In the genomic region with DNA sequence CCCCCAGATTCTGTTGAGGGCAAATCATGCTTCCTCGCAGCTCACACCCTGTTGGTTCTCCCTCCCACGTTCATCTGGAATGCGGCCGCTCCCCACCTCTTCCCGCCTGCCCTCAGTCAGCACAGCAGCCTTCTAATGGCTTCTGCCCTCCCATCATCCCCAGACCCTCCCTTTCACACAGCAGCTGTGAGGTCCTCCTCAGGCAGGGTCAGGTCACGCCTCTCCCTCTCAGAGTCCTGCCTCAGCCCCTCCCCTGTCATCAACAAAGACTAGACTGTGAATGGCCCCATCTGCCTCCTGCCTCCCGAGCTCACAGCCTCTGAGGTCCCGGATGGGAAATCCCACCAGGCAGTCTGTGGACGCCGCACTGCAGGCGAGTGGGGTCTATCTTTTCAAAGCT, we compare ENCODE assay signal across 1 cellular context.
TF ChIP-seq lines count a peak whose summit lies in the region.

No MANE protein-coding gene starts in this region.

TF ChIP-seq in WTC11, 78 proteins besides CTCF, POLR2A, EP300 and RAD21 (continued from another document):
- TF ChIP-seq ZNF232 (CRISPR knock-in tag; IDR thresholded peaks at IDR 0.05) (no peak), GTF2I (CRISPR knock-in tag; conservative IDR thresholded peaks at IDR 0.05) (no peak), SP1 (CRISPR knock-in tag; conservative IDR thresholded peaks at IDR 0.05) (0 out of 2 replicates have a peak, but pooled peaks have one; percentile 45), HMGA2 (CRISPR knock-in tag; IDR thresholded peaks at IDR 0.05) (no peak), KAT7 (CRISPR knock-in tag; IDR thresholded peaks at IDR 0.05; ENCODE audit: borderline replicate concordance) (no peak), GABPB1 (CRISPR knock-in tag; IDR thresholded peaks at IDR 0.05) (no peak), NR1H2 (CRISPR knock-in tag; IDR thresholded peaks at IDR 0.05) (no peak), GRHL2 (CRISPR knock-in tag; IDR thresholded peaks at IDR 0.05; ENCODE audit: insufficient replicate concordance, severe bottlenecking) (no peak), TEAD4 (CRISPR knock-in tag; IDR thresholded peaks at IDR 0.05) (no peak), ZNF263 (CRISPR knock-in tag; IDR thresholded peaks at IDR 0.05; ENCODE audit: low read depth) (no peak), JAZF1 (CRISPR knock-in tag; IDR thresholded peaks at IDR 0.05) (no peak), NFYB (CRISPR knock-in tag; conservative IDR thresholded peaks at IDR 0.05; ENCODE audit: low read depth) (no peak)
- TF ChIP-seq, protein P1, sequence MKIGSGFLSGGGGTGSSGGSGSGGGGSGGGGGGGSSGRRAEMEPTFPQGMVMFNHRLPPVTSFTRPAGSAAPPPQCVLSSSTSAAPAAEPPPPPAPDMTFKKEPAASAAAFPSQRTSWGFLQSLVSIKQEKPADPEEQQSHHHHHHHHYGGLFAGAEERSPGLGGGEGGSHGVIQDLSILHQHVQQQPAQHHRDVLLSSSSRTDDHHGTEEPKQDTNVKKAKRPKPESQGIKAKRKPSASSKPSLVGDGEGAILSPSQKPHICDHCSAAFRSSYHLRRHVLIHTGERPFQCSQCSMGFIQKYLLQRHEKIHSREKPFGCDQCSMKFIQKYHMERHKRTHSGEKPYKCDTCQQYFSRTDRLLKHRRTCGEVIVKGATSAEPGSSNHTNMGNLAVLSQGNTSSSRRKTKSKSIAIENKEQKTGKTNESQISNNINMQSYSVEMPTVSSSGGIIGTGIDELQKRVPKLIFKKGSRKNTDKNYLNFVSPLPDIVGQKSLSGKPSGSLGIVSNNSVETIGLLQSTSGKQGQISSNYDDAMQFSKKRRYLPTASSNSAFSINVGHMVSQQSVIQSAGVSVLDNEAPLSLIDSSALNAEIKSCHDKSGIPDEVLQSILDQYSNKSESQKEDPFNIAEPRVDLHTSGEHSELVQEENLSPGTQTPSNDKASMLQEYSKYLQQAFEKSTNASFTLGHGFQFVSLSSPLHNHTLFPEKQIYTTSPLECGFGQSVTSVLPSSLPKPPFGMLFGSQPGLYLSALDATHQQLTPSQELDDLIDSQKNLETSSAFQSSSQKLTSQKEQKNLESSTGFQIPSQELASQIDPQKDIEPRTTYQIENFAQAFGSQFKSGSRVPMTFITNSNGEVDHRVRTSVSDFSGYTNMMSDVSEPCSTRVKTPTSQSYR (CRISPR knock-in tag; IDR thresholded peaks at IDR 0.05): no peak
- TF ChIP-seq, protein P2, sequence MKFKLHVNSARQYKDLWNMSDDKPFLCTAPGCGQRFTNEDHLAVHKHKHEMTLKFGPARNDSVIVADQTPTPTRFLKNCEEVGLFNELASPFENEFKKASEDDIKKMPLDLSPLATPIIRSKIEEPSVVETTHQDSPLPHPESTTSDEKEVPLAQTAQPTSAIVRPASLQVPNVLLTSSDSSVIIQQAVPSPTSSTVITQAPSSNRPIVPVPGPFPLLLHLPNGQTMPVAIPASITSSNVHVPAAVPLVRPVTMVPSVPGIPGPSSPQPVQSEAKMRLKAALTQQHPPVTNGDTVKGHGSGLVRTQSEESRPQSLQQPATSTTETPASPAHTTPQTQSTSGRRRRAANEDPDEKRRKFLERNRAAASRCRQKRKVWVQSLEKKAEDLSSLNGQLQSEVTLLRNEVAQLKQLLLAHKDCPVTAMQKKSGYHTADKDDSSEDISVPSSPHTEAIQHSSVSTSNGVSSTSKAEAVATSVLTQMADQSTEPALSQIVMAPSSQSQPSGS (CRISPR knock-in tag; IDR thresholded peaks at IDR 0.05; ENCODE audit: borderline replicate concordance, low read depth): no peak
- TF ChIP-seq, protein P3, sequence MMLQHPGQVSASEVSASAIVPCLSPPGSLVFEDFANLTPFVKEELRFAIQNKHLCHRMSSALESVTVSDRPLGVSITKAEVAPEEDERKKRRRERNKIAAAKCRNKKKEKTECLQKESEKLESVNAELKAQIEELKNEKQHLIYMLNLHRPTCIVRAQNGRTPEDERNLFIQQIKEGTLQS (CRISPR knock-in tag; conservative IDR thresholded peaks at IDR 0.05): no peak
- TF ChIP-seq, protein P4, sequence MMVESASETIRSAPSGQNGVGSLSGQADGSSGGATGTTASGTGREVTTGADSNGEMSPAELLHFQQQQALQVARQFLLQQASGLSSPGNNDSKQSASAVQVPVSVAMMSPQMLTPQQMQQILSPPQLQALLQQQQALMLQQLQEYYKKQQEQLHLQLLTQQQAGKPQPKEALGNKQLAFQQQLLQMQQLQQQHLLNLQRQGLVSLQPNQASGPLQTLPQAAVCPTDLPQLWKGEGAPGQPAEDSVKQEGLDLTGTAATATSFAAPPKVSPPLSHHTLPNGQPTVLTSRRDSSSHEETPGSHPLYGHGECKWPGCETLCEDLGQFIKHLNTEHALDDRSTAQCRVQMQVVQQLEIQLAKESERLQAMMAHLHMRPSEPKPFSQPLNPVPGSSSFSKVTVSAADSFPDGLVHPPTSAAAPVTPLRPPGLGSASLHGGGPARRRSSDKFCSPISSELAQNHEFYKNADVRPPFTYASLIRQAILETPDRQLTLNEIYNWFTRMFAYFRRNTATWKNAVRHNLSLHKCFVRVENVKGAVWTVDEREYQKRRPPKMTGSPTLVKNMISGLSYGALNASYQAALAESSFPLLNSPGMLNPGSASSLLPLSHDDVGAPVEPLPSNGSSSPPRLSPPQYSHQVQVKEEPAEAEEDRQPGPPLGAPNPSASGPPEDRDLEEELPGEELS (CRISPR knock-in tag; IDR thresholded peaks at IDR 0.05): no peak
- TF ChIP-seq, protein P5, sequence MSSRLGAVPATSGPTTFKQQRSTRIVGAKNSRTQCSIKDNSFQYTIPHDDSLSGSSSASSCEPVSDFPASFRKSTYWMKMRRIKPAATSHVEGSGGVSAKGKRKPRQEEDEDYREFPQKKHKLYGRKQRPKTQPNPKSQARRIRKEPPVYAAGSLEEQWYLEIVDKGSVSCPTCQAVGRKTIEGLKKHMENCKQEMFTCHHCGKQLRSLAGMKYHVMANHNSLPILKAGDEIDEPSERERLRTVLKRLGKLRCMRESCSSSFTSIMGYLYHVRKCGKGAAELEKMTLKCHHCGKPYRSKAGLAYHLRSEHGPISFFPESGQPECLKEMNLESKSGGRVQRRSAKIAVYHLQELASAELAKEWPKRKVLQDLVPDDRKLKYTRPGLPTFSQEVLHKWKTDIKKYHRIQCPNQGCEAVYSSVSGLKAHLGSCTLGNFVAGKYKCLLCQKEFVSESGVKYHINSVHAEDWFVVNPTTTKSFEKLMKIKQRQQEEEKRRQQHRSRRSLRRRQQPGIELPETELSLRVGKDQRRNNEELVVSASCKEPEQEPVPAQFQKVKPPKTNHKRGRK (CRISPR knock-in tag; IDR thresholded peaks at IDR 0.05; ENCODE audit: borderline replicate concordance): no peak
- TF ChIP-seq, protein P6, sequence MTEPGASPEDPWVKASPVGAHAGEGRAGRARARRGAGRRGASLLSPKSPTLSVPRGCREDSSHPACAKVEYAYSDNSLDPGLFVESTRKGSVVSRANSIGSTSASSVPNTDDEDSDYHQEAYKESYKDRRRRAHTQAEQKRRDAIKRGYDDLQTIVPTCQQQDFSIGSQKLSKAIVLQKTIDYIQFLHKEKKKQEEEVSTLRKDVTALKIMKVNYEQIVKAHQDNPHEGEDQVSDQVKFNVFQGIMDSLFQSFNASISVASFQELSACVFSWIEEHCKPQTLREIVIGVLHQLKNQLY (CRISPR knock-in tag; IDR thresholded peaks at IDR 0.05): no peak
- TF ChIP-seq, protein P7, sequence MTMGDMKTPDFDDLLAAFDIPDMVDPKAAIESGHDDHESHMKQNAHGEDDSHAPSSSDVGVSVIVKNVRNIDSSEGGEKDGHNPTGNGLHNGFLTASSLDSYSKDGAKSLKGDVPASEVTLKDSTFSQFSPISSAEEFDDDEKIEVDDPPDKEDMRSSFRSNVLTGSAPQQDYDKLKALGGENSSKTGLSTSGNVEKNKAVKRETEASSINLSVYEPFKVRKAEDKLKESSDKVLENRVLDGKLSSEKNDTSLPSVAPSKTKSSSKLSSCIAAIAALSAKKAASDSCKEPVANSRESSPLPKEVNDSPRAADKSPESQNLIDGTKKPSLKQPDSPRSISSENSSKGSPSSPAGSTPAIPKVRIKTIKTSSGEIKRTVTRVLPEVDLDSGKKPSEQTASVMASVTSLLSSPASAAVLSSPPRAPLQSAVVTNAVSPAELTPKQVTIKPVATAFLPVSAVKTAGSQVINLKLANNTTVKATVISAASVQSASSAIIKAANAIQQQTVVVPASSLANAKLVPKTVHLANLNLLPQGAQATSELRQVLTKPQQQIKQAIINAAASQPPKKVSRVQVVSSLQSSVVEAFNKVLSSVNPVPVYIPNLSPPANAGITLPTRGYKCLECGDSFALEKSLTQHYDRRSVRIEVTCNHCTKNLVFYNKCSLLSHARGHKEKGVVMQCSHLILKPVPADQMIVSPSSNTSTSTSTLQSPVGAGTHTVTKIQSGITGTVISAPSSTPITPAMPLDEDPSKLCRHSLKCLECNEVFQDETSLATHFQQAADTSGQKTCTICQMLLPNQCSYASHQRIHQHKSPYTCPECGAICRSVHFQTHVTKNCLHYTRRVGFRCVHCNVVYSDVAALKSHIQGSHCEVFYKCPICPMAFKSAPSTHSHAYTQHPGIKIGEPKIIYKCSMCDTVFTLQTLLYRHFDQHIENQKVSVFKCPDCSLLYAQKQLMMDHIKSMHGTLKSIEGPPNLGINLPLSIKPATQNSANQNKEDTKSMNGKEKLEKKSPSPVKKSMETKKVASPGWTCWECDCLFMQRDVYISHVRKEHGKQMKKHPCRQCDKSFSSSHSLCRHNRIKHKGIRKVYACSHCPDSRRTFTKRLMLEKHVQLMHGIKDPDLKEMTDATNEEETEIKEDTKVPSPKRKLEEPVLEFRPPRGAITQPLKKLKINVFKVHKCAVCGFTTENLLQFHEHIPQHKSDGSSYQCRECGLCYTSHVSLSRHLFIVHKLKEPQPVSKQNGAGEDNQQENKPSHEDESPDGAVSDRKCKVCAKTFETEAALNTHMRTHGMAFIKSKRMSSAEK (CRISPR knock-in tag; IDR thresholded peaks at IDR 0.05; ENCODE audit: borderline replicate concordance): no peak
- TF ChIP-seq, protein P8, sequence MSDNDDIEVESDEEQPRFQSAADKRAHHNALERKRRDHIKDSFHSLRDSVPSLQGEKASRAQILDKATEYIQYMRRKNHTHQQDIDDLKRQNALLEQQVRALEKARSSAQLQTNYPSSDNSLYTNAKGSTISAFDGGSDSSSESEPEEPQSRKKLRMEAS (CRISPR knock-in tag; IDR thresholded peaks at IDR 0.05): peak; percentile 82; the same call in 1 of the 2 replicates
- TF ChIP-seq, protein P9, sequence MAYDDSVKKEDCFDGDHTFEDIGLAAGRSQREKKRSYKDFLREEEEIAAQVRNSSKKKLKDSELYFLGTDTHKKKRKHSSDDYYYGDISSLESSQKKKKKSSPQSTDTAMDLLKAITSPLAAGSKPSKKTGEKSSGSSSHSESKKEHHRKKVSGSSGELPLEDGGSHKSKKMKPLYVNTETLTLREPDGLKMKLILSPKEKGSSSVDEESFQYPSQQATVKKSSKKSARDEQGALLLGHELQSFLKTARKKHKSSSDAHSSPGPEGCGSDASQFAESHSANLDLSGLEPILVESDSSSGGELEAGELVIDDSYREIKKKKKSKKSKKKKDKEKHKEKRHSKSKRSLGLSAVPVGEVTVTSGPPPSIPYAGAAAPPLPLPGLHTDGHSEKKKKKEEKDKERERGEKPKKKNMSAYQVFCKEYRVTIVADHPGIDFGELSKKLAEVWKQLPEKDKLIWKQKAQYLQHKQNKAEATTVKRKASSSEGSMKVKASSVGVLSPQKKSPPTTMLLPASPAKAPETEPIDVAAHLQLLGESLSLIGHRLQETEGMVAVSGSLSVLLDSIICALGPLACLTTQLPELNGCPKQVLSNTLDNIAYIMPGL (CRISPR knock-in tag; IDR thresholded peaks at IDR 0.05): no peak
- TF ChIP-seq, protein P10, sequence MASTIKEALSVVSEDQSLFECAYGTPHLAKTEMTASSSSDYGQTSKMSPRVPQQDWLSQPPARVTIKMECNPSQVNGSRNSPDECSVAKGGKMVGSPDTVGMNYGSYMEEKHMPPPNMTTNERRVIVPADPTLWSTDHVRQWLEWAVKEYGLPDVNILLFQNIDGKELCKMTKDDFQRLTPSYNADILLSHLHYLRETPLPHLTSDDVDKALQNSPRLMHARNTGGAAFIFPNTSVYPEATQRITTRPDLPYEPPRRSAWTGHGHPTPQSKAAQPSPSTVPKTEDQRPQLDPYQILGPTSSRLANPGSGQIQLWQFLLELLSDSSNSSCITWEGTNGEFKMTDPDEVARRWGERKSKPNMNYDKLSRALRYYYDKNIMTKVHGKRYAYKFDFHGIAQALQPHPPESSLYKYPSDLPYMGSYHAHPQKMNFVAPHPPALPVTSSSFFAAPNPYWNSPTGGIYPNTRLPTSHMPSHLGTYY (CRISPR knock-in tag; IDR thresholded peaks at IDR 0.05): no peak
